Comparison of ENCODE assay signal across 7 cellular contexts in the genomic region with DNA sequence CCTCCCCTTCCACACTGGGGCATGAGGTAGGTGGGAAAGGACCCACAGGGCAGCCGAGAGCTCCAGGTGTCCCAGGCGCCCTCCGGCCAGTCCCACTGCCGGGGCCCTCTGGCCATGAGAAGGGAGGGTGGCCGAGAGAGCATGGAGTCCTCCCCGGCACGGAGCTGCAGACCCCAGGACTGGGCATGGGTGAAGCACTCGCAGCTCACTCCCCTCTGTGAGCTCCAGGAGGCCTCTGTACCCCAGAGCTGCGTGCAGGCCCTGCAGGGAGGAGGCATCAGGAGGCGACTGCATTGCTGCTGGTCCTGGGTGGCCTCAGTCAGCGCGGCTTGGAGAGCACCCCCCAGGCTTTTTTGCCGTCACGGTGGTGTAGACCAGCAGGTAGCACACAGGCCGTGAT.
"Had no signal": no experiment of that assay in that cellular context is flagged by ENCODE, and none has a peak within 500 bp of the region (broad histone marks: within the 10 kb centered on the region; RNA-seq: fewer than 3 reads in every experiment).

No MANE protein-coding gene starts in this region.

- H3K27ac ChIP-seq: HL-60, KMS-11 had no signal

- H3K4me3 ChIP-seq: K562 had no signal

- DNase-seq: IMR-90, KBM-7, KG1 had no signal

- H3K4me2 ChIP-seq: KMS-11 had no signal

- ATAC-seq: HepG2, K562 had no signal

- H3K9ac ChIP-seq: KMS-11 had no signal
